ENCODE assay signal across 16 cellular contexts in the genomic region with DNA sequence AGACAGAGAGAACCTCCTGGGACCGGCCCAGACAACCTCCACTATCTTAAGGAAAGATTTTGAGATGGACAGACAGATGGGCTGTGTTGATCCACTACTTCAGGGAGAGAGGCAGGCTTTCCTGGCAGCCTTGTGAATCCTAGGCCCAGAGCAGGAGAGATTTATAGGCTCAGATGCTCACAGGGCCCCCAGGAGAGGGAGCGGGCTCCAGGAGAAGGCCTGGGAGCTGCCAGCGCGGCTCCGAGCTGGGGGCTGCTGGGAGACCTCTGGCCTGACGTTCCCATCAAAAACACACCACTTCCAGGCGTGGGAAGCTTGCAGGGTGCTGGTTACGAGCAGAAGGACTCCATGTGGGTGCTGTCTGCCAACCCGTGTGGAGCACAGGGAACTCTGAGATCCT. TPM values are rescaled to one million over a fixed set of nuclear protein-coding genes. Genes with fewer than 3 reads are reported as not detected.
"Had no signal": no experiment of that assay in that cellular context is flagged by ENCODE, and none has a peak within 500 bp of the region (broad histone marks: within the 10 kb centered on the region; RNA-seq: fewer than 3 reads in every experiment).

No MANE protein-coding gene starts in this region.

- H3K4me1 Mint-ChIP-seq: activated naive CD4-positive, alpha-beta T cell treated with anti-CD3 and anti-CD28 coated beads, Interleukin-2, amount 10 ng/mL, durations not matched to agents 7 days and 5 days; activated T-helper 17 cell treated with anti-CD3 and anti-CD28 coated beads, Interleukin-2, amount 50 U/mL, for 72 hours; memory B cell; natural killer cell; stimulated activated naive B cell treated with anti-CD40 and anti-IgM and Interleukin-4, amounts not matched to agents 10 μg/mL and 1 μg/mL and 100 μg/mL, for 72 hours had no signal

- H3K4me3 Mint-ChIP-seq: activated naive CD4-positive, alpha-beta T cell treated with anti-CD3 and anti-CD28 coated beads, Interleukin-2, amount 10 ng/mL, durations not matched to agents 7 days and 5 days; activated T-helper 17 cell treated with anti-CD3 and anti-CD28 coated beads, Interleukin-2, amount 50 U/mL, for 72 hours; memory B cell; natural killer cell; stimulated activated naive B cell treated with anti-CD40 and anti-IgM and Interleukin-4, amounts not matched to agents 10 μg/mL and 1 μg/mL and 100 μg/mL, for 72 hours had no signal

- H3K4me3 ChIP-seq: cardiac muscle cell, left ventricle myocardium inferior, upper lobe of left lung had no signal

- ATAC-seq: activated T-helper 17 cell treated with anti-CD3 and anti-CD28 coated beads, Interleukin-2, amount 50 U/mL, for 72 hours; natural killer cell; stimulated activated naive B cell treated with anti-CD40 and anti-IgM and Interleukin-4, amounts not matched to agents 10 μg/mL and 1 μg/mL and 100 μg/mL, for 72 hours had no signal

- H3K27me3 ChIP-seq: upper lobe of left lung had no signal

- DNase-seq: activated CD4-positive, alpha-beta T cell treated with anti-CD3 and anti-CD28 coated beads, Interleukin-2, amount 50 U/mL, for 48 hours; activated naive CD4-positive, alpha-beta T cell treated with anti-CD3 and anti-CD28 coated beads, Interleukin-2, amount 10 ng/mL, durations not matched to agents 7 days and 5 days; glutamatergic neuron; hypothalamus; kidney; left ventricle myocardium inferior; natural killer cell; stimulated activated CD4-positive, alpha-beta T cell treated with anti-CD3 and anti-CD28 coated beads, Interleukin-4, amount 100 ng/mL, for 1 hour; stimulated activated naive B cell treated with anti-CD40 and anti-IgM and Interleukin-4, amounts not matched to agents 10 μg/mL and 1 μg/mL and 100 μg/mL, for 72 hours; substantia nigra had no signal

- H3K9me3 ChIP-seq: left ventricle myocardium inferior, upper lobe of left lung had no signal

- H3K36me3 ChIP-seq: cardiac muscle cell, left ventricle myocardium inferior, upper lobe of left lung had no signal

- H3K4me1 ChIP-seq: upper lobe of left lung had no signal

- H3K27ac ChIP-seq: cardiac muscle cell, left ventricle myocardium inferior, upper lobe of left lung had no signal

- H3K36me3 Mint-ChIP-seq: activated naive CD4-positive, alpha-beta T cell treated with anti-CD3 and anti-CD28 coated beads, Interleukin-2, amount 10 ng/mL, durations not matched to agents 7 days and 5 days; natural killer cell; stimulated activated naive B cell treated with anti-CD40 and anti-IgM and Interleukin-4, amounts not matched to agents 10 μg/mL and 1 μg/mL and 100 μg/mL, for 72 hours had no signal

- H3K9me3 Mint-ChIP-seq: activated naive CD4-positive, alpha-beta T cell treated with anti-CD3 and anti-CD28 coated beads, Interleukin-2, amount 10 ng/mL, durations not matched to agents 7 days and 5 days; activated T-helper 17 cell treated with anti-CD3 and anti-CD28 coated beads, Interleukin-2, amount 50 U/mL, for 72 hours had no signal

- H3K27ac Mint-ChIP-seq: activated naive CD4-positive, alpha-beta T cell treated with anti-CD3 and anti-CD28 coated beads, Interleukin-2, amount 10 ng/mL, durations not matched to agents 7 days and 5 days; activated T-helper 17 cell treated with anti-CD3 and anti-CD28 coated beads, Interleukin-2, amount 50 U/mL, for 72 hours; memory B cell; natural killer cell; stimulated activated naive B cell treated with anti-CD40 and anti-IgM and Interleukin-4, amounts not matched to agents 10 μg/mL and 1 μg/mL and 100 μg/mL, for 72 hours had no signal

RNA-seq across cellular contexts. Expression of gene MYH11, which starts 53.2 kb away (rescaled TPM):
- total RNA-seq: activated T-helper 17 cell treated with anti-CD3 and anti-CD28 coated beads, Interleukin-2, amount 50 U/mL, for 72 hours; pulmonary artery endothelial cell; SK-MEL-5 had no signal
